In genomic region chr2:112880696-112881095, GRCh38 we compare ENCODE assay signal across 13 cellular contexts. TPM values are rescaled to one million over a fixed set of nuclear protein-coding genes. Genes with fewer than 3 reads are reported as not detected.
DNase-seq lines count a peak whose midpoint lies in the region; ATAC-seq and TF ChIP-seq lines count a peak whose summit lies in the region.
"Had no signal": no experiment of that assay in that cellular context is flagged by ENCODE, and none has a peak within 500 bp of the region (broad histone marks: within the 10 kb centered on the region; RNA-seq: fewer than 3 reads in every experiment).

No MANE protein-coding gene starts in this region.

- POLR2A ChIA-PET in activated CD4-positive, alpha-beta memory T cell treated with anti-CD3 and anti-CD28 coated beads, Interleukin-2, amount 10 ng/mL, durations not matched to agents 7 days and 5 days (lab: Charles Lee) = interaction anchor here (1.2 to 2.2 kb wide), 3 partner anchors 116 to 131 kb away, joined by 4 to 9 read pairs (median 4); partner anchors contain the start of gene CKAP2L

- H4K8ac ChIP-seq in H9 (replicated peaks; ENCODE audit: insufficient read length, low read depth, low read length) = no peak overlapping the region

- no peak overlapping the region for H3K4me3 ChIP-seq in MG63
- no peak overlapping the region for H3K4me3 ChIP-seq in esophagus squamous epithelium
- H3K4me3 ChIP-seq: SK-N-MC, skin epidermis had no signal

- TF ChIP-seq POLR2A in esophagus squamous epithelium (IDR thresholded peaks at IDR 0.05) = no peak

- no peak overlapping the region for H2BK120ac ChIP-seq in H9 (ENCODE audit: low read depth, low read length, poor library complexity, severe bottlenecking)

- H3K36me3 ChIP-seq in MG63 (no peaks in the 10 kb centered on the region), esophagus squamous epithelium (no peaks in the 10 kb centered on the region)

- H2AK5ac ChIP-seq in H9 (ENCODE audit: insufficient read length, low read length) = no peak overlapping the region

- no peak overlapping the region for H3K4me2 ChIP-seq in H9 (ENCODE audit: insufficient read depth, insufficient read length, low read length)

- H2BK5ac ChIP-seq in H9 (ENCODE audit: insufficient read length, low read length) = no peak overlapping the region

- H3K27me3 Mint-ChIP-seq in H9 (ENCODE audit: low read depth) = peaks cover 3% of the 10 kb centered on the region
- H3K27me3 Mint-ChIP-seq in activated CD4-positive, alpha-beta memory T cell treated with anti-CD3 and anti-CD28 coated beads, Interleukin-2, amount 10 ng/mL, durations not matched to agents 7 days and 5 days = no peaks in the 10 kb centered on the region
- no peaks in the 10 kb centered on the region for H3K27me3 Mint-ChIP-seq in immature natural killer cell (ENCODE audit: low read depth in 3 of 3)

- ATAC-seq in GM19455 (IDR thresholded peaks at IDR 0.05; ENCODE audit: unreplicated experiment) (no peak), HG02852 (IDR thresholded peaks at IDR 0.05; ENCODE audit: unreplicated experiment) (no peak)
- ATAC-seq: CD8-positive, alpha-beta T cell had no signal

- no peak overlapping the region for H3K56ac ChIP-seq in H9 (ENCODE audit: insufficient read length, low read depth, low read length)

- H3K4me3 Mint-ChIP-seq in H9 = no peak overlapping the region
- H3K4me3 Mint-ChIP-seq in activated CD4-positive, alpha-beta memory T cell treated with anti-CD3 and anti-CD28 coated beads, Interleukin-2, amount 10 ng/mL, durations not matched to agents 7 days and 5 days = no peak overlapping the region
- H3K4me3 Mint-ChIP-seq in immature natural killer cell = peak overlapping the region; percentile 61 to 79 (median 73)
- H3K4me3 Mint-ChIP-seq: CD8-positive, alpha-beta T cell; nephron had no signal

- peak; percentile 32 for DNase-seq in CD1c-positive myeloid dendritic cell (ENCODE audit: extremely low spot score)
- no peak for DNase-seq in H9
- no peak for DNase-seq in activated CD4-positive, alpha-beta memory T cell treated with anti-CD3 and anti-CD28 coated beads, Interleukin-2, amount 10 ng/mL, durations not matched to agents 7 days and 5 days
- peak; percentile 34 to 49 (median 36) for DNase-seq in immature natural killer cell
- DNase-seq in MG63 = no peak
- no peak for DNase-seq in esophagus squamous epithelium (lab: John Stamatoyannopoulos, UW)
- DNase-seq: CD8-positive, alpha-beta T cell had no signal

- no peak overlapping the region for H2BK12ac ChIP-seq in H9 (ENCODE audit: insufficient read length, low read depth, low read length)

- no peak overlapping the region for H3K27ac Mint-ChIP-seq in H9
- H3K27ac Mint-ChIP-seq in activated CD4-positive, alpha-beta memory T cell treated with anti-CD3 and anti-CD28 coated beads, Interleukin-2, amount 10 ng/mL, durations not matched to agents 7 days and 5 days = peak overlapping the region; percentile 61
- H3K27ac Mint-ChIP-seq in immature natural killer cell = peak overlapping the region; percentile 72 to 97 (median 88)
- H3K27ac Mint-ChIP-seq: CD8-positive, alpha-beta T cell; nephron had no signal

- H3K23ac ChIP-seq in H9 (ENCODE audit: insufficient read length, low read depth, low read length) = no peak overlapping the region

- CTCF ChIA-PET in activated CD4-positive, alpha-beta memory T cell treated with anti-CD3 and anti-CD28 coated beads, Interleukin-2, amount 10 ng/mL, durations not matched to agents 7 days and 5 days (lab: Charles Lee) = interaction anchor here (0.6 to 2.5 kb wide), 5 partner anchors 61 to 834 kb away, joined by 3 to 13 read pairs (median 4); no protein-coding TSS in a partner anchor

- no peak overlapping the region for H3K18ac ChIP-seq in H9 (ENCODE audit: insufficient read length, low read depth, low read length)

- intact Hi-C loops in esophagus squamous epithelium (cut with DNase I) = loop anchor here (10.0 kb wide), 1 partner anchor 136 kb away; no protein-coding TSS in a partner anchor

- H3K9me3 ChIP-seq in H9 (ENCODE audit: control insufficient read depth, low read depth, low read length) (no peaks in the 10 kb centered on the region), MG63 (no peaks in the 10 kb centered on the region), esophagus squamous epithelium (no peaks in the 10 kb centered on the region)

- H3K27me3 ChIP-seq in H9 (ENCODE audit: insufficient read depth, low read length) = no peaks in the 10 kb centered on the region
- no peaks in the 10 kb centered on the region for H3K27me3 ChIP-seq in MG63
- no peaks in the 10 kb centered on the region for H3K27me3 ChIP-seq in esophagus squamous epithelium

- H3K79me2 ChIP-seq in H9 (ENCODE audit: insufficient read depth, low read length) = no peaks in the 10 kb centered on the region

- H3K23me2 ChIP-seq in H9 (ENCODE audit: insufficient read length, low read depth, low read length, poor library complexity, severe bottlenecking) = no peaks in the 10 kb centered on the region

- H2AFZ ChIP-seq in H9 (ENCODE audit: low read length) = no peak overlapping the region

- H3K4ac ChIP-seq in H9 (ENCODE audit: low read depth, low read length) = no peak overlapping the region

- H2BK20ac ChIP-seq in H9 (ENCODE audit: low read depth, low read length, poor library complexity, severe bottlenecking) = no peak overlapping the region

- no peak overlapping the region for H4K5ac ChIP-seq in H9 (ENCODE audit: insufficient read length, low read depth, low read length)

- WGBS in H9 (ENCODE audit: extremely low coverage, insufficient read length, low lambda C conversion rate) = no CpG with 5 or more reads among the region's 7 CpGs
- 60 to 65% methylated on average over 7 of the region's 7 CpGs for WGBS in esophagus squamous epithelium, 2 donors

- no peak overlapping the region for H3K27ac ChIP-seq in H9 (ENCODE audit: insufficient read length, low read depth, low read length)
- H3K27ac ChIP-seq in esophagus squamous epithelium = no peak overlapping the region
- H3K27ac ChIP-seq: SK-N-MC had no signal

- H3K14ac ChIP-seq in H9 (ENCODE audit: insufficient read depth, low read length) = 0 out of 2 replicates have a peak overlapping the region, but pooled peaks have one; percentile 4

- no peaks in the 10 kb centered on the region for H4K20me1 ChIP-seq in H9 (ENCODE audit: control insufficient read depth, insufficient read depth, insufficient read length)

- H3K4me1 ChIP-seq in H9 (ENCODE audit: insufficient read depth, low read length) = no peaks in the 10 kb centered on the region; the same call in none of the 2 replicates
- peaks cover 0 to 40% (median 12%) of the 10 kb centered on the region in 3 donors for H3K4me1 ChIP-seq in esophagus squamous epithelium

- H3K36me3 Mint-ChIP-seq in H9 (ENCODE audit: insufficient read depth in 1 of 3, low read depth in 3 of 3) = no peaks in the 10 kb centered on the region
- H3K36me3 Mint-ChIP-seq in activated CD4-positive, alpha-beta memory T cell treated with anti-CD3 and anti-CD28 coated beads, Interleukin-2, amount 10 ng/mL, durations not matched to agents 7 days and 5 days (ENCODE audit: low read depth) = peaks cover 4% of the 10 kb centered on the region
- no peaks in the 10 kb centered on the region for H3K36me3 Mint-ChIP-seq in immature natural killer cell
- H3K36me3 Mint-ChIP-seq: CD8-positive, alpha-beta T cell had no signal

- TF ChIP-seq CTCF in H9 (conservative IDR thresholded peaks at IDR 0.05) (no peak), esophagus squamous epithelium (IDR thresholded peaks at IDR 0.05) (no peak)

- H3K9ac ChIP-seq in H9 (ENCODE audit: extremely low read depth, insufficient read length, low read length) = no peak overlapping the region

- H3K79me1 ChIP-seq in H9 (ENCODE audit: insufficient read depth, low read depth, low read length, poor library complexity, severe bottlenecking) = no peaks in the 10 kb centered on the region

- peaks cover 13 to 15% of the 10 kb centered on the region in 2 experiments for H3K4me1 Mint-ChIP-seq in H9
- H3K4me1 Mint-ChIP-seq in activated CD4-positive, alpha-beta memory T cell treated with anti-CD3 and anti-CD28 coated beads, Interleukin-2, amount 10 ng/mL, durations not matched to agents 7 days and 5 days = peaks cover 55% of the 10 kb centered on the region
- peaks cover 42 to 49% of the 10 kb centered on the region in 2 donors for H3K4me1 Mint-ChIP-seq in immature natural killer cell
- H3K4me1 Mint-ChIP-seq: nephron had no signal

- H3K9me3 Mint-ChIP-seq in H9 (no peaks in the 10 kb centered on the region), immature natural killer cell (no peaks in the 10 kb centered on the region)
- no peaks in the 10 kb centered on the region for H3K9me3 Mint-ChIP-seq in activated CD4-positive, alpha-beta memory T cell treated with anti-CD3 and anti-CD28 coated beads, Interleukin-2, amount 10 ng/mL, durations not matched to agents 7 days and 5 days
- H3K9me3 Mint-ChIP-seq: CD8-positive, alpha-beta T cell; nephron had no signal

- no peak overlapping the region for H3T11ph ChIP-seq in H9 (ENCODE audit: low read length)

- no peak overlapping the region for H4K91ac ChIP-seq in H9 (ENCODE audit: insufficient read length, low read depth, low read length)

- H2BK15ac ChIP-seq in H9 (ENCODE audit: low read depth, low read length) = no peak overlapping the region

RNA-seq across cellular contexts. Expression of gene IL37, which starts 30.3 kb away (rescaled TPM):
- total RNA-seq in H9 (2021) (0.55 TPM in 1 of 2 replicates, not detected in the other), esophagus squamous epithelium (1 to 10 TPM in 1 of 4 donors, not detected in 3; 1.3 TPM)
- under 1 TPM; 0.33 to 0.48 TPM for total RNA-seq in activated CD4-positive, alpha-beta memory T cell treated with anti-CD3 and anti-CD28 coated beads, Interleukin-2, amount 10 ng/mL, durations not matched to agents 7 days and 5 days
- polyA plus RNA-seq in immature natural killer cell = not detected
- 3.1 and 6.9 TPM in 2 replicates for total RNA-seq in MG63 (2014; rRNA removed; shearing (Covaris generic); ENCODE audit: low replicate concordance)
- total RNA-seq: CD8-positive, alpha-beta T cell; NCI-H460 had no signal

RNA-seq across cellular contexts. Expression of gene IL1B, which starts 44.1 kb away (rescaled TPM):
- not detected in 2 replicates for total RNA-seq in H9 (2021)
- under 1 TPM in 1 of 2 experiments, not detected in 1; 0.48 TPM for total RNA-seq in activated CD4-positive, alpha-beta memory T cell treated with anti-CD3 and anti-CD28 coated beads, Interleukin-2, amount 10 ng/mL, durations not matched to agents 7 days and 5 days
- 1 to 10 TPM in 2 of 3 donors, under 1 TPM in 1; 0.31 to 3.7 (median 1.3) TPM for polyA plus RNA-seq in immature natural killer cell
- 15.8 and 21.6 TPM in 2 replicates for total RNA-seq in MG63 (2014; rRNA removed; shearing (Covaris generic); ENCODE audit: low replicate concordance)
- total RNA-seq in esophagus squamous epithelium = 10 to 100 TPM in 1 of 4 donors, 1 to 10 TPM in 3; 1.3 to 16.5 (median 4.4) TPM

Comparison
In these comparisons a context has a peak if more than half of its experiments do, and no peak if none do; other contexts are left out.
1. DNase-seq: peak in CD1c-positive myeloid dendritic cell (single experiment) and immature natural killer cell (3 of 3); none in H9 (single experiment), activated CD4-positive, alpha-beta memory T cell treated with anti-CD3 and anti-CD28 coated beads, Interleukin-2, amount 10 ng/mL, durations not matched to agents 7 days and 5 days (single experiment), MG63 (single experiment) and esophagus squamous epithelium (single experiment).
2. H3K27ac Mint-ChIP-seq: peak in activated CD4-positive, alpha-beta memory T cell treated with anti-CD3 and anti-CD28 coated beads, Interleukin-2, amount 10 ng/mL, durations not matched to agents 7 days and 5 days (single experiment) and immature natural killer cell (6 of 6); none in H9 (0 of 3).
3. H3K4me3 Mint-ChIP-seq: peak in immature natural killer cell (5 of 5); none in H9 (0 of 2) and activated CD4-positive, alpha-beta memory T cell treated with anti-CD3 and anti-CD28 coated beads, Interleukin-2, amount 10 ng/mL, durations not matched to agents 7 days and 5 days (single experiment).